18 cellular contexts compared by ENCODE assay signal in genomic region chr5:10688651-10689171, GRCh38.
A peak's percentile ranks its signal among the peaks of the same experiment; 100 is the strongest.
DNase-seq lines count a peak whose midpoint lies in the region; ATAC-seq and TF ChIP-seq lines count a peak whose summit lies in the region.
"Had no signal": no experiment of that assay in that cellular context is flagged by ENCODE, and none has a peak within 500 bp of the region (broad histone marks: within the 10 kb centered on the region; RNA-seq: fewer than 3 reads in every experiment).

No MANE protein-coding gene starts in this region.

- no peak overlapping the region for H2BK15ac ChIP-seq in H9 (ENCODE audit: low read depth, low read length)
- H2BK15ac ChIP-seq in mesendoderm (replicated peaks; ENCODE audit: low read depth) = no peak overlapping the region

- WGBS in H9 (ENCODE audit: extremely low coverage, insufficient read length, low lambda C conversion rate) = no CpG with 5 or more reads among the region's 13 CpGs
- WGBS in mesendoderm (ENCODE audit: extremely low coverage, insufficient coverage, low lambda C conversion rate) = no CpG with 5 or more reads among the region's 13 CpGs
- 89 to 100% methylated on average over 4 to 10 of the region's 13 CpGs for WGBS in esophagus squamous epithelium, 2 donors

- intact Hi-C loops in esophagus squamous epithelium (cut with DNase I) = no loop called here

- no peak overlapping the region for H3K18ac ChIP-seq in H9 (ENCODE audit: insufficient read length, low read depth, low read length)
- no peak overlapping the region for H3K18ac ChIP-seq in mesendoderm (ENCODE audit: low read length)

- no peak overlapping the region for H2AK5ac ChIP-seq in H9 (ENCODE audit: insufficient read length, low read length)
- no peak overlapping the region for H2AK5ac ChIP-seq in mesendoderm (ENCODE audit: low read length)

- H4K8ac ChIP-seq in H9 (replicated peaks; ENCODE audit: insufficient read length, low read depth, low read length) = no peak overlapping the region
- H4K8ac ChIP-seq in mesendoderm (ENCODE audit: low read depth, low read length) = no peak overlapping the region

- no peak overlapping the region for H3K9ac ChIP-seq in H9 (ENCODE audit: extremely low read depth, insufficient read length, low read length)
- H3K9ac ChIP-seq in KMS-11 = no peak overlapping the region
- no peak overlapping the region for H3K9ac ChIP-seq in mesendoderm (ENCODE audit: low read length)
- H3K9ac ChIP-seq: SK-N-SH had no signal

- H4K20me1 ChIP-seq in H9 (ENCODE audit: control insufficient read depth, insufficient read depth, insufficient read length) = no peaks in the 10 kb centered on the region
- H4K20me1 ChIP-seq in KMS-11 (ENCODE audit: insufficient read depth) = 0 out of 2 replicates have a peak, but pooled peaks cover 3% of the 10 kb centered on the region

- TF ChIP-seq POLR2A in esophagus squamous epithelium (IDR thresholded peaks at IDR 0.05) = no peak

- H3K79me2 ChIP-seq in H9 (ENCODE audit: insufficient read depth, low read length) (no peaks in the 10 kb centered on the region), KMS-11 (ENCODE audit: insufficient read depth, low read depth) (no peaks in the 10 kb centered on the region), mesendoderm (ENCODE audit: control insufficient read depth, insufficient read depth, low read length) (no peaks in the 10 kb centered on the region)

- no peak overlapping the region for H3K14ac ChIP-seq in H9 (ENCODE audit: insufficient read depth, low read length)

- H3K4me3 ChIP-seq in KMS-11 (IDR thresholded peaks at IDR 0.05; ENCODE audit: insufficient read depth, low read depth, low read length) (no peak overlapping the region), mesendoderm (ENCODE audit: low read length) (no peak overlapping the region), esophagus squamous epithelium (no peak overlapping the region)

- H3K56ac ChIP-seq in H9 (ENCODE audit: insufficient read length, low read depth, low read length) (no peak overlapping the region), mesendoderm (ENCODE audit: low read length) (no peak overlapping the region)

- no peaks in the 10 kb centered on the region for H3K36me3 ChIP-seq in KMS-11 (ENCODE audit: insufficient read depth)
- H3K36me3 ChIP-seq in mesendoderm (ENCODE audit: control insufficient read depth, insufficient read depth, low read length) = no peaks in the 10 kb centered on the region
- H3K36me3 ChIP-seq in esophagus squamous epithelium = peaks cover 0 to 23% (median 0%) of the 10 kb centered on the region in 3 donors

- no peak overlapping the region for H4K5ac ChIP-seq in H9 (ENCODE audit: insufficient read length, low read depth, low read length)
- H4K5ac ChIP-seq in mesendoderm (ENCODE audit: low read length) = no peak overlapping the region

- H2BK120ac ChIP-seq in H9 (ENCODE audit: low read depth, low read length, poor library complexity, severe bottlenecking) (no peak overlapping the region), mesendoderm (ENCODE audit: low read depth, low read length) (no peak overlapping the region)

- H3K4me2 ChIP-seq in H9 (ENCODE audit: insufficient read depth, insufficient read length, low read length) = no peak overlapping the region
- H3K4me2 ChIP-seq in KMS-11 = peak overlapping the region; percentile 12; the same call in 1 of the 2 replicates
- no peak overlapping the region for H3K4me2 ChIP-seq in mesendoderm (ENCODE audit: low read length)
- H3K4me2 ChIP-seq: SK-N-SH had no signal

- DNase-seq in H9 = no peak
- peak; percentile 91 for DNase-seq in chondrocyte (ENCODE audit: low spot score)
- DNase-seq in mesendoderm = no peak
- no peak for DNase-seq in dermis blood vessel endothelial cell
- DNase-seq in esophagus squamous epithelium (lab: John Stamatoyannopoulos, UW) = no peak
- DNase-seq: DMS153; NCI-H1417 treated with DMSO at 0.1 percent for 48 hours; NCI-H2029; NCI-H446 treated with DMSO at 0.1 percent for 48 hours; NK-92 treated with Interleukin-12 subunit alpha and Interleukin-12 subunit beta, amount 100 ng/mL, for 24 hours had no signal

- H3K4me1 Mint-ChIP-seq in H9 (peaks cover 27 to 30% of the 10 kb centered on the region in 2 experiments), chondrocyte (ENCODE audit: low read depth) (peaks cover 48% of the 10 kb centered on the region)

- H3K4me3 Mint-ChIP-seq in H9 (no peak overlapping the region), chondrocyte (ENCODE audit: unreplicated experiment) (no peak overlapping the region)
- H3K4me3 Mint-ChIP-seq: B cell had no signal

- H3K36me3 Mint-ChIP-seq in H9 (ENCODE audit: insufficient read depth in 1 of 3, low read depth in 3 of 3) = peaks cover 8 to 16% (median 16%) of the 10 kb centered on the region in 3 experiments
- peaks cover 21% of the 10 kb centered on the region for H3K36me3 Mint-ChIP-seq in chondrocyte (ENCODE audit: low read depth)

- H3K27me3 ChIP-seq in H9 (ENCODE audit: insufficient read depth, low read length) (no peaks in the 10 kb centered on the region), KMS-11 (ENCODE audit: insufficient read depth, low read depth) (no peaks in the 10 kb centered on the region), mesendoderm (ENCODE audit: insufficient read depth, low read length, poor library complexity) (no peaks in the 10 kb centered on the region), esophagus squamous epithelium (no peaks in the 10 kb centered on the region)

- no peak overlapping the region for H2BK5ac ChIP-seq in H9 (ENCODE audit: insufficient read length, low read length)
- H2BK5ac ChIP-seq in mesendoderm (ENCODE audit: low read length) = no peak overlapping the region

- TF ChIP-seq CTCF in H9 (conservative IDR thresholded peaks at IDR 0.05) (no peak), KMS-11 (conservative IDR thresholded peaks at IDR 0.05; ENCODE audit: low read depth, low read length) (no peak), chondrocyte (IDR thresholded peaks at IDR 0.05) (no peak), esophagus squamous epithelium (IDR thresholded peaks at IDR 0.05) (no peak)

- no peak overlapping the region for H3T11ph ChIP-seq in H9 (ENCODE audit: low read length)

- H2BK20ac ChIP-seq in H9 (ENCODE audit: low read depth, low read length, poor library complexity, severe bottlenecking) = no peak overlapping the region

- H3K27ac ChIP-seq in H9 (ENCODE audit: insufficient read length, low read depth, low read length) (no peak overlapping the region), KMS-11 (peak overlapping the region; percentile 36), mesendoderm (ENCODE audit: low read depth, low read length) (no peak overlapping the region), esophagus squamous epithelium (no peak overlapping the region)
- H3K27ac ChIP-seq: HL-60 had no signal

- no peak overlapping the region for H2BK12ac ChIP-seq in H9 (ENCODE audit: insufficient read length, low read depth, low read length)

- no peak overlapping the region; the same call in 1 of the 2 replicates for H3K4ac ChIP-seq in H9 (ENCODE audit: low read depth, low read length)
- H3K4ac ChIP-seq in mesendoderm (ENCODE audit: low read depth, low read length) = no peak overlapping the region

- H3K27me3 Mint-ChIP-seq in H9 (ENCODE audit: low read depth) = no peaks in the 10 kb centered on the region
- no peaks in the 10 kb centered on the region for H3K27me3 Mint-ChIP-seq in chondrocyte (ENCODE audit: low read depth)
- H3K27me3 Mint-ChIP-seq: B cell; CD4-positive, CD25-positive, alpha-beta regulatory T cell had no signal

- H3K4me1 ChIP-seq in H9 (ENCODE audit: insufficient read depth, low read length) = peaks cover 7% of the 10 kb centered on the region; the same call in 1 of the 2 replicates
- H3K4me1 ChIP-seq in KMS-11 (ENCODE audit: low read depth, poor library complexity, severe bottlenecking) = peaks cover 15% of the 10 kb centered on the region
- no peaks in the 10 kb centered on the region for H3K4me1 ChIP-seq in mesendoderm (ENCODE audit: control insufficient read depth, low read depth, low read length)
- H3K4me1 ChIP-seq in esophagus squamous epithelium = no peaks in the 10 kb centered on the region

- ATAC-seq in HG03469 (IDR thresholded peaks at IDR 0.05; ENCODE audit: unreplicated experiment) = no peak
- no peak for ATAC-seq in HG02571 (IDR thresholded peaks at IDR 0.05; ENCODE audit: unreplicated experiment)

- H3K23ac ChIP-seq in H9 (ENCODE audit: insufficient read length, low read depth, low read length) = no peak overlapping the region
- peak overlapping the region; percentile 76 for H3K23ac ChIP-seq in mesendoderm (ENCODE audit: low read length)

- no peak overlapping the region for H4K91ac ChIP-seq in H9 (ENCODE audit: insufficient read length, low read depth, low read length)

- peak overlapping the region in 2 of 3 experiments; percentile 80 to 85; a peak in 1 of 7 replicates for H3K27ac Mint-ChIP-seq in H9
- peak overlapping the region; percentile 94 for H3K27ac Mint-ChIP-seq in chondrocyte (ENCODE audit: unreplicated experiment)
- H3K27ac Mint-ChIP-seq: B cell had no signal

- H2AFZ ChIP-seq in H9 (ENCODE audit: low read length) = no peak overlapping the region
- H2AFZ ChIP-seq in KMS-11 (ENCODE audit: low read depth) = no peak overlapping the region; the same call in 1 of the 2 replicates

- H3K9me3 Mint-ChIP-seq in H9 (peaks cover 12 to 16% of the 10 kb centered on the region in 2 experiments; a peak in 4 of 5 replicates), chondrocyte (ENCODE audit: low read depth) (peaks cover 13% of the 10 kb centered on the region)

- H3K79me1 ChIP-seq in H9 (ENCODE audit: insufficient read depth, low read depth, low read length, poor library complexity, severe bottlenecking) (no peaks in the 10 kb centered on the region), mesendoderm (ENCODE audit: low read length) (no peaks in the 10 kb centered on the region)

- H3K23me2 ChIP-seq in H9 (ENCODE audit: insufficient read length, low read depth, low read length, poor library complexity, severe bottlenecking) = no peaks in the 10 kb centered on the region

- H3K9me3 ChIP-seq in H9 (ENCODE audit: control insufficient read depth, low read depth, low read length) (no peaks in the 10 kb centered on the region), esophagus squamous epithelium (no peaks in the 10 kb centered on the region)
- H3K9me3 ChIP-seq: Caco-2 had no signal
